In genomic region chr1:76595024-76595423, GRCh38 we compare ENCODE assay signal across 1 cellular context.
TF ChIP-seq lines count a peak whose summit lies in the region.

No MANE protein-coding gene starts in this region.

TF ChIP-seq in WTC11, 78 proteins besides CTCF, POLR2A, EP300 and RAD21 (continued from another document):
- no peak for TF ChIP-seq ARID4B (CRISPR knock-in tag; IDR thresholded peaks at IDR 0.05; ENCODE audit: borderline replicate concordance)
- no peak for TF ChIP-seq ZNF138 (CRISPR knock-in tag; conservative IDR thresholded peaks at IDR 0.05)
- TF ChIP-seq ZMAT4 (CRISPR knock-in tag; IDR thresholded peaks at IDR 0.05) = no peak
- no peak for TF ChIP-seq ZNF512 (CRISPR knock-in tag; IDR thresholded peaks at IDR 0.05; ENCODE audit: borderline replicate concordance)
- TF ChIP-seq KAT7 (CRISPR knock-in tag; IDR thresholded peaks at IDR 0.05; ENCODE audit: borderline replicate concordance) = no peak
